In the genomic region with DNA sequence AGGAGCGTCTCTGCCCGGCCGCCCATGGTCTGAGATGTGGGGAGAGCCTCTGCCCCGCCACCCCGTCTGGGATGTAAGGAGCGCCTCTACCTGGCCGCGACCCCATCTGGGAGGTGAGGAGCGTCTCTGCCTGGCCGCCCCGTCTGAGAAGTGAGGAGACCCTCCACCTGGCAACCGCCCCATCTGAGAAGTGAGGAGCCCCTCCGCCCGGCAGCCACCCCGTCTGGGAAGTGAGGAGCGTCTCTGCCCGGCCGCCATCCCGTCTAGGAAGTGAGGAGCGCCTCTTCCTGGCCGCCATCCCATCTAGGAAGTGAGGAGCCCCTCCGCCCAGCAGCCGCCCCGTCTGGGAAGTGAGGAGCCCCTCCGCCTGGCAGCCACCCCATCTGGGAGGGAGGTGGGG, we compare ENCODE assay signal across 5 cellular contexts.
DNase-seq lines count a peak whose midpoint lies in the region; ATAC-seq, FAIRE-seq and TF ChIP-seq lines count a peak whose summit lies in the region.
"Not testable (repeated sequence)": the region's sequence is repeated elsewhere in the genome, so short reads cannot be mapped to it uniquely, and the experiment has no call there.

No MANE protein-coding gene starts in this region.

- not testable (repeated sequence) for H3K36me3 ChIP-seq in BE2C; kidney (ENCODE audit: control insufficient read depth in 1 of 2, insufficient read depth in 2 of 2, low read length in 2 of 2); mucosa of descending colon (ENCODE audit: low read depth); aorta (ENCODE audit: control insufficient read depth in 1 of 2, insufficient read depth in 2 of 2, low read length in 1 of 2)

- not testable (repeated sequence) for H3K27me3 ChIP-seq in BE2C; aorta (ENCODE audit: control insufficient read depth in 1 of 2, insufficient read depth in 2 of 2, low read length in 1 of 2)

- H3K4me1 ChIP-seq in BE2C; kidney (ENCODE audit: control insufficient read depth in 1 of 2, insufficient read depth in 1 of 2, low read depth in 1 of 2, low read length in 2 of 2); mucosa of descending colon (ENCODE audit: low read depth); aorta (ENCODE audit: control insufficient read depth in 1 of 2, insufficient read depth in 2 of 2, low read length in 2 of 2): not testable (repeated sequence)

- not testable (repeated sequence) for H3K9ac ChIP-seq in kidney (ENCODE audit: low read length in 2 of 2)

- H3K27ac Mint-ChIP-seq in chondrocyte (ENCODE audit: unreplicated experiment) = not testable (repeated sequence)

- H3K4me1 Mint-ChIP-seq in chondrocyte (ENCODE audit: low read depth) = not testable (repeated sequence)

- H3K4me3 Mint-ChIP-seq in chondrocyte (ENCODE audit: unreplicated experiment) = not testable (repeated sequence)

- H3K27me3 Mint-ChIP-seq in chondrocyte (ENCODE audit: low read depth) = not testable (repeated sequence)

- not testable (repeated sequence) for TF ChIP-seq CTCF in BE2C (IDR thresholded peaks at IDR 0.05; ENCODE audit: low read depth, low read length); chondrocyte (IDR thresholded peaks at IDR 0.05); kidney (IDR thresholded peaks at IDR 0.05; ENCODE audit: borderline replicate concordance, extremely low read depth, insufficient read depth); mucosa of descending colon (IDR thresholded peaks at IDR 0.05)

- not testable (repeated sequence) for H3K36me3 Mint-ChIP-seq in chondrocyte (ENCODE audit: low read depth)

- H3K27ac ChIP-seq in kidney (ENCODE audit: low read depth in 2 of 2, low read length in 2 of 2); aorta (ENCODE audit: low read depth in 1 of 2, low read length in 2 of 2): not testable (repeated sequence)

- not testable (repeated sequence) for FAIRE-seq in kidney (lab: Jason Lieb, UNC)

- not testable (repeated sequence) for H3K9me3 Mint-ChIP-seq in chondrocyte (ENCODE audit: low read depth)

- not testable (repeated sequence) for H3K9me3 ChIP-seq in BE2C; kidney (ENCODE audit: control insufficient read depth in 1 of 2, low read length in 2 of 2); mucosa of descending colon; aorta (ENCODE audit: control insufficient read depth, low read length)

- intact Hi-C loops in kidney (cut with DNase I); mucosa of descending colon (cut with DNase I, micrococcal nuclease); aorta (cut with DNase I): not testable (repeated sequence)

- not testable (repeated sequence) for H3K4me3 ChIP-seq in BE2C (ENCODE audit: low read depth, low read length); kidney (ENCODE audit: low read length in 2 of 2); mucosa of descending colon; aorta (ENCODE audit: low read length in 2 of 2)

- ATAC-seq in mucosa of descending colon; aorta (ENCODE audit: low FRiP score): not testable (repeated sequence)

- DNase-seq in BE2C (peak; percentile 7), chondrocyte (ENCODE audit: low spot score) (peak; percentile 87), kidney (peak; percentile 59), mucosa of descending colon (peak in 2 of 3 donors; percentile 16 to 25), aorta (peak; percentile 35 to 57)

- WGBS in aorta, 2 donors = 92 to 96% methylated on average over 22 to 25 of the region's 25 CpGs

Comparison
In these comparisons a context has a peak if more than half of its experiments do, and no peak if none do; other contexts are left out.
1. DNase-seq: peak in every context shown above with its lines; median percentile 87 in chondrocyte; 59 in kidney; 46 in aorta; 20 in mucosa of descending colon; 7 in BE2C.